Comparison of ENCODE assay signal across 14 cellular contexts in genomic region chr18:62975785-62976184, GRCh38.
A peak's percentile ranks its signal among the peaks of the same experiment; 100 is the strongest.
DNase-seq lines count a peak whose midpoint lies in the region; ATAC-seq and TF ChIP-seq lines count a peak whose summit lies in the region.
"Had no signal": no experiment of that assay in that cellular context is flagged by ENCODE, and none has a peak within 500 bp of the region (broad histone marks: within the 10 kb centered on the region; RNA-seq: fewer than 3 reads in every experiment).

No MANE protein-coding gene starts in this region.

- H3K27ac ChIP-seq in PC-3 (ENCODE audit: low read length) (peak overlapping the region; percentile 68), cingulate gyrus (ENCODE audit: low read depth, low read length) (peak overlapping the region; percentile 86), layer of hippocampus (ENCODE audit: low read depth, low read length) (peak overlapping the region; percentile 73), sigmoid colon (no peak overlapping the region)
- H3K27ac ChIP-seq: GM23248 had no signal

- H3K4me3 ChIP-seq in PC-3 (ENCODE audit: low read length): no peak overlapping the region
- no peak overlapping the region for H3K4me3 ChIP-seq in sigmoid colon
- H3K4me3 ChIP-seq: GM23248 had no signal

- H3K79me2 ChIP-seq in PC-3 (ENCODE audit: low read length): no peaks in the 10 kb centered on the region

- DNase-seq in PC-3 (no peak), sigmoid colon (no peak)
- DNase-seq in activated naive CD4-positive, alpha-beta T cell treated with anti-CD3 and anti-CD28 coated beads, Interleukin-2, amount 50 U/mL, for 72 hours (ENCODE audit: low spot score in 2 of 2): no peak
- DNase-seq: Caco-2; CD8-positive, alpha-beta T cell; GF-D8; GM23248; IMR-90 had no signal

- peak overlapping the region; percentile 21; the same call in 1 of the 2 replicates for H3K9ac ChIP-seq in PC-3 (ENCODE audit: low read length)
- H3K9ac ChIP-seq: GM23248 had no signal

- CTCF ChIA-PET in PC-3 (lab: Charles Lee): no interaction called here

- H2AFZ ChIP-seq in PC-3 (ENCODE audit: low read length): no peak overlapping the region
- H2AFZ ChIP-seq: GM23248 had no signal

- no peak overlapping the region for H3K27ac Mint-ChIP-seq in activated naive CD4-positive, alpha-beta T cell treated with anti-CD3 and anti-CD28 coated beads, Interleukin-2, amount 50 U/mL, for 72 hours

- no peaks in the 10 kb centered on the region for H3F3A ChIP-seq in PC-3 (ENCODE audit: low read length, unreplicated experiment)

- H3K27me3 ChIP-seq in PC-3 (ENCODE audit: low read length) (no peaks in the 10 kb centered on the region), layer of hippocampus (ENCODE audit: control insufficient read depth, insufficient read depth, low read length) (no peaks in the 10 kb centered on the region), sigmoid colon (no peaks in the 10 kb centered on the region)

- no peak for TF ChIP-seq CTCF in PC-3 (conservative IDR thresholded peaks at IDR 0.05; ENCODE audit: low read depth, low read length)
- no peak for TF ChIP-seq CTCF in sigmoid colon (IDR thresholded peaks at IDR 0.05)

- TF ChIP-seq POLR2A in sigmoid colon (IDR thresholded peaks at IDR 0.05): no peak

- no peaks in the 10 kb centered on the region for H3K9me3 Mint-ChIP-seq in activated naive CD4-positive, alpha-beta T cell treated with anti-CD3 and anti-CD28 coated beads, Interleukin-2, amount 50 U/mL, for 72 hours
- H3K9me3 Mint-ChIP-seq: CD14-positive monocyte; CD8-positive, alpha-beta T cell had no signal

- no peaks in the 10 kb centered on the region for H3K36me3 Mint-ChIP-seq in activated naive CD4-positive, alpha-beta T cell treated with anti-CD3 and anti-CD28 coated beads, Interleukin-2, amount 50 U/mL, for 72 hours

- POLR2A ChIA-PET in PC-3 (lab: Charles Lee; ENCODE audit: unreplicated experiment): interaction anchor here (0.7 kb wide), 1 partner anchor 789 kb away, joined by 4 read pairs; the partner anchor contains the start of genes PIGN and RELCH

- peak overlapping the region; percentile 7; the same call in 1 of the 2 replicates for H3K4me2 ChIP-seq in PC-3 (ENCODE audit: low read length)

- 73 to 94% methylated on average over 2 of the region's 2 CpGs for WGBS in sigmoid colon, 2 donors

- no peak for ATAC-seq in PC-3
- ATAC-seq in HG02938 (IDR thresholded peaks at IDR 0.05; ENCODE audit: unreplicated experiment): no peak
- ATAC-seq in GM21619 (IDR thresholded peaks at IDR 0.05; ENCODE audit: unreplicated experiment): no peak
- ATAC-seq in activated naive CD4-positive, alpha-beta T cell treated with anti-CD3 and anti-CD28 coated beads, Interleukin-2, amount 50 U/mL, for 72 hours: no peak
- ATAC-seq: CD8-positive, alpha-beta T cell; HCT116 had no signal

- H3K4me1 ChIP-seq in PC-3 (ENCODE audit: insufficient read depth, low read length) (peaks cover 31% of the 10 kb centered on the region), sigmoid colon (no peaks in the 10 kb centered on the region)
- H3K4me1 ChIP-seq: Caco-2 had no signal

- no peak for TF ChIP-seq EP300 in sigmoid colon (IDR thresholded peaks at IDR 0.05)

- 0 out of 2 replicates have a peak, but pooled peaks cover 16% of the 10 kb centered on the region for H3K36me3 ChIP-seq in PC-3 (ENCODE audit: low read depth, low read length)
- peaks cover 0 to 38% (median 8%) of the 10 kb centered on the region in 4 donors for H3K36me3 ChIP-seq in sigmoid colon

- no TSS peak for BruUV-seq in PC-3 (replicated peaks; lab: Mats Ljungman, UMichigan)

- no peaks in the 10 kb centered on the region for H4K20me1 ChIP-seq in PC-3 (ENCODE audit: low read length)

- H3K9me3 ChIP-seq in PC-3 (ENCODE audit: low read length): no peaks in the 10 kb centered on the region
- H3K9me3 ChIP-seq in sigmoid colon: no peaks in the 10 kb centered on the region
- H3K9me3 ChIP-seq: Caco-2 had no signal

- intact Hi-C loops in PC-3 (cut with micrococcal nuclease) (loop anchor here (2.0 to 5.0 kb wide), 3 partner anchors 21 to 259 kb away; no protein-coding TSS in a partner anchor), sigmoid colon (cut with DNase I) (no loop called here)

- no peaks in the 10 kb centered on the region for H3K9me2 ChIP-seq in PC-3 (replicated peaks; ENCODE audit: low read length)

Comparison
In these comparisons a context has a peak if more than half of its experiments do, and no peak if none do; other contexts are left out.
1. H3K27ac ChIP-seq: peak in PC-3 (single experiment), cingulate gyrus (single experiment) and layer of hippocampus (single experiment); none in sigmoid colon (0 of 4).